34 cellular contexts compared by ENCODE assay signal in genomic region chr18:31034541-31034940, GRCh38. TPM values are rescaled to one million over a fixed set of nuclear protein-coding genes. Genes with fewer than 3 reads are reported as not detected.
"Had no signal": no experiment of that assay in that cellular context is flagged by ENCODE, and none has a peak within 500 bp of the region (broad histone marks: within the 10 kb centered on the region; RNA-seq: fewer than 3 reads in every experiment).

No MANE protein-coding gene starts in this region.

- H3K36me3 ChIP-seq: ascending aorta, breast epithelium, cardiac muscle cell, gastroesophageal sphincter, heart right ventricle had no signal

- H3K27me3 Mint-ChIP-seq: activated CD4-positive, alpha-beta memory T cell treated with anti-CD3 and anti-CD28 coated beads, Interleukin-2, amount 10 ng/mL, durations not matched to agents 7 days and 5 days; activated naive CD4-positive, alpha-beta T cell treated with anti-CD3 and anti-CD28 coated beads, Interleukin-2, amount 10 ng/mL, durations not matched to agents 7 days and 5 days; activated naive CD8-positive, alpha-beta T cell treated with anti-CD3 and anti-CD28 coated beads, Interleukin-2, amount 10 ng/mL, durations not matched to agents 7 days and 5 days; activated T-cell treated with anti-CD3 and anti-CD28 coated beads, Interleukin-2, amount 50 U/mL, for 24 hours had no signal

- H3K4me1 ChIP-seq: ascending aorta, breast epithelium, gastroesophageal sphincter, heart right ventricle had no signal

- H3K27me3 ChIP-seq: ascending aorta had no signal

- H3K27ac Mint-ChIP-seq: activated CD4-positive, alpha-beta memory T cell treated with anti-CD3 and anti-CD28 coated beads, Interleukin-2, amount 10 ng/mL, durations not matched to agents 7 days and 5 days; activated CD4-positive, alpha-beta T cell treated with anti-CD3 and anti-CD28 coated beads, Interleukin-2, amount 10 ng/mL, durations not matched to agents 7 days and 5 days; activated naive CD4-positive, alpha-beta T cell treated with anti-CD3 and anti-CD28 coated beads, Interleukin-2, amount 10 ng/mL, durations not matched to agents 7 days and 5 days; activated naive CD4-positive, alpha-beta T cell treated with anti-CD3 and anti-CD28 coated beads, Interleukin-2, amount 50 U/mL, for 72 hours; activated naive CD8-positive, alpha-beta T cell treated with anti-CD3 and anti-CD28 coated beads, Interleukin-2, amount 10 ng/mL, durations not matched to agents 7 days and 5 days; activated T-cell treated with anti-CD3 and anti-CD28 coated beads, Interleukin-2, amount 50 U/mL, for 24 hours; activated T-cell treated with anti-CD3 and anti-CD28 coated beads, Interleukin-2, amount 50 U/mL, for 72 hours; brain; dendritic cell treated with granulocyte-macrophage colony-stimulating factor and Interleukin-4, amounts not matched to agents 40 ng/mL and 50 ng/mL, for 4 days; WTC11 had no signal

- H3K27ac ChIP-seq: ascending aorta, breast epithelium, cardiac muscle cell, coronary artery, dorsolateral prefrontal cortex, epithelial cell of prostate, esophagus squamous epithelium, gastroesophageal sphincter, heart right ventricle had no signal

- H3K36me3 Mint-ChIP-seq: activated naive CD4-positive, alpha-beta T cell treated with anti-CD3 and anti-CD28 coated beads, Interleukin-2, amount 10 ng/mL, durations not matched to agents 7 days and 5 days; activated naive CD4-positive, alpha-beta T cell treated with anti-CD3 and anti-CD28 coated beads, Interleukin-2, amount 50 U/mL, for 72 hours; activated naive CD8-positive, alpha-beta T cell treated with anti-CD3 and anti-CD28 coated beads, Interleukin-2, amount 10 ng/mL, durations not matched to agents 7 days and 5 days; brain; WTC11 had no signal

- H3K4me3 ChIP-seq: ascending aorta, breast epithelium, cardiac muscle cell, coronary artery, dorsolateral prefrontal cortex, esophagus squamous epithelium, gastroesophageal sphincter, heart right ventricle had no signal

- FAIRE-seq: endometrium, endothelial cell of umbilical vein had no signal

- H3K9me3 Mint-ChIP-seq: activated CD4-positive, alpha-beta memory T cell treated with anti-CD3 and anti-CD28 coated beads, Interleukin-2, amount 10 ng/mL, durations not matched to agents 7 days and 5 days; activated CD4-positive, alpha-beta T cell treated with anti-CD3 and anti-CD28 coated beads, Interleukin-2, amount 10 ng/mL, durations not matched to agents 7 days and 5 days; activated naive CD4-positive, alpha-beta T cell treated with anti-CD3 and anti-CD28 coated beads, Interleukin-2, amount 10 ng/mL, durations not matched to agents 7 days and 5 days; activated naive CD4-positive, alpha-beta T cell treated with anti-CD3 and anti-CD28 coated beads, Interleukin-2, amount 50 U/mL, for 72 hours; dendritic cell treated with granulocyte-macrophage colony-stimulating factor and Interleukin-4, amounts not matched to agents 40 ng/mL and 50 ng/mL, for 4 days; WTC11 had no signal

- H3K4me3 Mint-ChIP-seq: activated CD4-positive, alpha-beta memory T cell treated with anti-CD3 and anti-CD28 coated beads, Interleukin-2, amount 10 ng/mL, durations not matched to agents 7 days and 5 days; activated CD4-positive, alpha-beta T cell treated with anti-CD3 and anti-CD28 coated beads, Interleukin-2, amount 10 ng/mL, durations not matched to agents 7 days and 5 days; activated naive CD4-positive, alpha-beta T cell treated with anti-CD3 and anti-CD28 coated beads, Interleukin-2, amount 10 ng/mL, durations not matched to agents 7 days and 5 days; activated naive CD8-positive, alpha-beta T cell treated with anti-CD3 and anti-CD28 coated beads, Interleukin-2, amount 10 ng/mL, durations not matched to agents 7 days and 5 days; activated T-cell treated with anti-CD3 and anti-CD28 coated beads, Interleukin-2, amount 50 U/mL, for 24 hours; activated T-cell treated with anti-CD3 and anti-CD28 coated beads, Interleukin-2, amount 50 U/mL, for 72 hours; brain; dendritic cell treated with granulocyte-macrophage colony-stimulating factor and Interleukin-4, amounts not matched to agents 40 ng/mL and 50 ng/mL, for 4 days; WTC11 had no signal

- DNase-seq: activated CD4-positive, alpha-beta memory T cell treated with anti-CD3 and anti-CD28 coated beads, Interleukin-2, amount 10 ng/mL, durations not matched to agents 7 days and 5 days; activated CD4-positive, alpha-beta T cell treated with anti-CD3 and anti-CD28 coated beads for 1 hour; activated CD4-positive, alpha-beta T cell treated with anti-CD3 and anti-CD28 coated beads for 4 hours; activated CD4-positive, alpha-beta T cell treated with anti-CD3 and anti-CD28 coated beads, Interleukin-2, amount 10 ng/mL, durations not matched to agents 7 days and 5 days; activated CD4-positive, alpha-beta T cell treated with anti-CD3 and anti-CD28 coated beads, Interleukin-2, amount 50 U/mL, for 4 hours; activated CD8-positive, alpha-beta memory T cell treated with anti-CD3 and anti-CD28 coated beads, Interleukin-2, amount 50 U/mL, for 48 hours; activated gamma-delta T cell; activated naive CD4-positive, alpha-beta T cell; activated naive CD4-positive, alpha-beta T cell treated with anti-CD3 and anti-CD28 coated beads, Interleukin-2, amount 10 ng/mL, durations not matched to agents 7 days and 5 days; activated naive CD8-positive, alpha-beta T cell treated with anti-CD3 and anti-CD28 coated beads, Interleukin-2, amount 10 ng/mL, durations not matched to agents 7 days and 5 days; activated T-cell treated with anti-CD3 and anti-CD28 coated beads for 4 hours; activated T-cell treated with anti-CD3 and anti-CD28 coated beads, Interleukin-2, amount 50 U/mL, for 24 hours; activated T-cell treated with anti-CD3 and anti-CD28 coated beads, Interleukin-2, amount 50 U/mL, for 72 hours; central memory CD4-positive, alpha-beta T cell; cerebellar nuclear complex; dorsolateral prefrontal cortex; effector CD4-positive, alpha-beta T cell; esophagus squamous epithelium; foreskin melanocyte; heart right ventricle; T-helper 2 cell had no signal

- H3K4me1 Mint-ChIP-seq: activated CD4-positive, alpha-beta memory T cell treated with anti-CD3 and anti-CD28 coated beads, Interleukin-2, amount 10 ng/mL, durations not matched to agents 7 days and 5 days; activated CD4-positive, alpha-beta T cell treated with anti-CD3 and anti-CD28 coated beads, Interleukin-2, amount 10 ng/mL, durations not matched to agents 7 days and 5 days; activated naive CD4-positive, alpha-beta T cell treated with anti-CD3 and anti-CD28 coated beads, Interleukin-2, amount 10 ng/mL, durations not matched to agents 7 days and 5 days; activated naive CD8-positive, alpha-beta T cell treated with anti-CD3 and anti-CD28 coated beads, Interleukin-2, amount 10 ng/mL, durations not matched to agents 7 days and 5 days; brain; WTC11 had no signal

- H3K9me3 ChIP-seq: breast epithelium, esophagus squamous epithelium had no signal

RNA-seq across cellular contexts. Expression of gene DSC3, which starts 8.0 kb away (rescaled TPM):
- total RNA-seq: activated CD4-positive, alpha-beta memory T cell treated with anti-CD3 and anti-CD28 coated beads, Interleukin-2, amount 10 ng/mL, durations not matched to agents 7 days and 5 days; activated CD4-positive, alpha-beta T cell treated with anti-CD3 and anti-CD28 coated beads, Interleukin-2, amount 10 ng/mL, durations not matched to agents 7 days and 5 days; activated naive CD4-positive, alpha-beta T cell treated with anti-CD3 and anti-CD28 coated beads, Interleukin-2, amount 50 U/mL, for 72 hours; activated naive CD8-positive, alpha-beta T cell treated with anti-CD3 and anti-CD28 coated beads, Interleukin-2, amount 10 ng/mL, durations not matched to agents 7 days and 5 days; activated T-cell treated with anti-CD3 and anti-CD28 coated beads, Interleukin-2, amount 50 U/mL, for 72 hours; T-helper 1 cell treated with Interleukin-12 subunit alpha and Interleukin-12 subunit beta and Interleukin-4 antibody, amounts not matched to agents 30 ng/mL and 1 ng/mL, for 36 hours had no signal
